22 cellular contexts compared by ENCODE assay signal in the genomic region with DNA sequence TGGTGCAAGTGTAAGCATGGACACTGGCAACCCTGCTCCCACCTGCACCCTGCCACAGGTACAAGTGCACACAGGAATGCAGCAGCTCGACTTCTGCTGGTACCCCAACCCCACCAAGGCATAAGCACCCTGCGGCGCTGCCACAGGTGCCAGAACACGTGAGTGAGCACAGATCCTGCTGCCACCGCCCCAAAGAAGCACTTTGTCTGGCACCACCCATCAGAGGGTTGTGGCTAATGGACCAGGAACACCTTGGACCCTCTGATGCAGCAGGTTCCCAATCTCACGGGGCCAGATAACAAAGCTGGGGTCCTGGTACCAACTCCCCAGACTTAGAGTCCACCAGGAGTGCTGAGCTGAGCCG. TPM values are rescaled to one million over a fixed set of nuclear protein-coding genes. Genes with fewer than 3 reads are reported as not detected.
"Had no signal": no experiment of that assay in that cellular context is flagged by ENCODE, and none has a peak within 500 bp of the region (broad histone marks: within the 10 kb centered on the region; RNA-seq: fewer than 3 reads in every experiment).

No MANE protein-coding gene starts in this region.

- H3K27ac Mint-ChIP-seq: endodermal cell; nephron progenitor cell; stimulated activated memory B cell treated with anti-CD40 and anti-IgM and Interleukin-4, amounts not matched to agents 10 μg/mL and 1 μg/mL and 100 μg/mL, for 72 hours had no signal

- H3K27me3 Mint-ChIP-seq: stimulated activated memory B cell treated with anti-CD40 and anti-IgM and Interleukin-4, amounts not matched to agents 10 μg/mL and 1 μg/mL and 100 μg/mL, for 72 hours had no signal

- H3K27me3 ChIP-seq: dorsolateral prefrontal cortex, esophagus muscularis mucosa, foreskin keratinocyte, gastroesophageal sphincter, hepatocyte, left lung, ovary, sigmoid colon, testis, tibial artery, upper lobe of left lung had no signal

- H3K36me3 ChIP-seq: esophagus muscularis mucosa, gastroesophageal sphincter, heart left ventricle, left lung, ovary, sigmoid colon, tibial artery, upper lobe of left lung had no signal

- H2AFZ ChIP-seq: hepatocyte had no signal

- ATAC-seq: naive thymus-derived CD8-positive, alpha-beta T cell; stimulated activated memory B cell treated with anti-CD40 and anti-IgM and Interleukin-4, amounts not matched to agents 10 μg/mL and 1 μg/mL and 100 μg/mL, for 72 hours; stimulated activated naive CD8-positive, alpha-beta T cell treated with anti-CD3 and anti-CD28 coated beads, Interleukin-15, Interleukin-2, amounts not matched to agents 100 U/mL and 50 U/mL, for 24 hours had no signal

- H3K4me3 Mint-ChIP-seq: endodermal cell; nephron progenitor cell; stimulated activated memory B cell treated with anti-CD40 and anti-IgM and Interleukin-4, amounts not matched to agents 10 μg/mL and 1 μg/mL and 100 μg/mL, for 72 hours had no signal

- H3K9me3 ChIP-seq: left lung, psoas muscle, sigmoid colon, testis, upper lobe of left lung had no signal

- H3K4me3 ChIP-seq: dorsolateral prefrontal cortex, esophagus muscularis mucosa, gastroesophageal sphincter, heart left ventricle, hepatocyte, left lung, ovary, psoas muscle, sigmoid colon, testis, tibial artery, upper lobe of left lung had no signal

- H3K79me2 ChIP-seq: hepatocyte had no signal

- H3K27ac ChIP-seq: dorsolateral prefrontal cortex, esophagus muscularis mucosa, foreskin keratinocyte, gastroesophageal sphincter, heart left ventricle, hepatocyte, left lung, ovary, psoas muscle, sigmoid colon, testis, tibial artery, upper lobe of left lung had no signal

- H3K4me2 ChIP-seq: hepatocyte had no signal

- H3K4me1 ChIP-seq: foreskin keratinocyte, psoas muscle, tibial artery had no signal

RNA-seq across cellular contexts. Expression of a gene that starts 32.2 kb away (rescaled TPM):
- total RNA-seq: endodermal cell, endothelial cell of umbilical vein, epithelial cell of proximal tubule, lung microvascular endothelial cell, myocyte had no signal
- polyA plus RNA-seq: endothelial cell of umbilical vein had no signal
